In the genomic region with DNA sequence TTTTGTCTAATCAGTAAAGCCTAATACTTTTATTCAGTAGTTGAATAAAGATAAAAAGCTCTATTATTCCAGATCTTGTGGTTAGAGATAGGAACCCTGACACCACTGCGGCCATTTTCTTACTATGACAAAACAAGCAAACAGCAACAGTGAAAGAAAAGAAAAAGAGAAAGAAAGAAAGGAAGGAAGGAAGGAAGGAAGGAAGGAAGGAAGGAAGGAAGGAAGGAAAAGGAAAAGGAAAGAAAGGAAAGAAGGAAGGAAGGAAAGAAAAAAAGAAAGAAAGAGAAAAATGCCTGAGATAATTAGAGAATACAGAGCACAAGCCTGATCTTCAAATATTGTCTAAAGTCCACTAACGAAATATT, we compare ENCODE assay signal across 12 cellular contexts.
DNase-seq lines count a peak whose midpoint lies in the region; ATAC-seq and TF ChIP-seq lines count a peak whose summit lies in the region.
"Had no signal": no experiment of that assay in that cellular context is flagged by ENCODE, and none has a peak within 500 bp of the region (broad histone marks: within the 10 kb centered on the region; RNA-seq: fewer than 3 reads in every experiment).

No MANE protein-coding gene starts in this region.

- H3K27ac Mint-ChIP-seq in GM23338 (no peak overlapping the region), osteocyte (ENCODE audit: unreplicated experiment) (peak overlapping the region; percentile 82), mesothelial cell of epicardium (no peak overlapping the region)
- H3K27ac Mint-ChIP-seq in central memory CD8-positive, alpha-beta T cell (ENCODE audit: low read depth): peak overlapping the region; percentile 87
- H3K27ac Mint-ChIP-seq: activated naive CD4-positive, alpha-beta T cell treated with anti-CD3 and anti-CD28 coated beads for 36 hours had no signal

- H4K20me1 ChIP-seq in GM23338 (replicated peaks; ENCODE audit: insufficient read depth): no peaks in the 10 kb centered on the region
- no peaks in the 10 kb centered on the region for H4K20me1 ChIP-seq in PC-3 (ENCODE audit: low read length)

- no peaks in the 10 kb centered on the region for H3K9me3 Mint-ChIP-seq in GM23338
- H3K9me3 Mint-ChIP-seq in central memory CD8-positive, alpha-beta T cell: no peaks in the 10 kb centered on the region
- H3K9me3 Mint-ChIP-seq in osteocyte (ENCODE audit: unreplicated experiment): no peaks in the 10 kb centered on the region
- H3K9me3 Mint-ChIP-seq in mesothelial cell of epicardium: peaks cover 4% of the 10 kb centered on the region
- H3K9me3 Mint-ChIP-seq: activated naive CD4-positive, alpha-beta T cell treated with anti-CD3 and anti-CD28 coated beads for 36 hours had no signal

- ATAC-seq in GM23338 (no peak), PC-3 (no peak), gastrocnemius medialis (no peak)
- ATAC-seq in central memory CD8-positive, alpha-beta T cell (replicated peaks; ENCODE audit: extremely low read depth, poor library complexity, severe bottlenecking): no peak

- POLR2A ChIA-PET in PC-3 (lab: Charles Lee; ENCODE audit: unreplicated experiment): no interaction called here

- intact Hi-C loops in PC-3 (cut with micrococcal nuclease): loop anchor here (2.0 to 5.0 kb wide), 2 partner anchors 27 to 222 kb away; no protein-coding TSS in a partner anchor
- intact Hi-C loops in posterior vena cava (cut with DNase I): no loop called here
- intact Hi-C loops in gastrocnemius medialis (cut with DNase I; ENCODE audit: low total_unique reads): no loop called here

- H3K27me3 Mint-ChIP-seq in GM23338 (ENCODE audit: insufficient read depth, low read depth, poor library complexity) (peaks cover 2% of the 10 kb centered on the region), osteocyte (ENCODE audit: unreplicated experiment) (no peaks in the 10 kb centered on the region), mesothelial cell of epicardium (ENCODE audit: low read depth) (no peaks in the 10 kb centered on the region)
- no peaks in the 10 kb centered on the region for H3K27me3 Mint-ChIP-seq in central memory CD8-positive, alpha-beta T cell
- H3K27me3 Mint-ChIP-seq: naive thymus-derived CD4-positive, alpha-beta T cell had no signal

- H3K27me3 ChIP-seq in GM23338 (ENCODE audit: insufficient read depth) (no peaks in the 10 kb centered on the region), PC-3 (ENCODE audit: low read length) (no peaks in the 10 kb centered on the region), gastrocnemius medialis (no peaks in the 10 kb centered on the region)
- H3K27me3 ChIP-seq: right lobe of liver had no signal

- H3K4me1 Mint-ChIP-seq in GM23338 (peaks cover 24% of the 10 kb centered on the region), osteocyte (ENCODE audit: unreplicated experiment) (peaks cover 37% of the 10 kb centered on the region), mesothelial cell of epicardium (peaks cover 15% of the 10 kb centered on the region)
- peaks cover 24% of the 10 kb centered on the region for H3K4me1 Mint-ChIP-seq in central memory CD8-positive, alpha-beta T cell

- H3K4me1 ChIP-seq in GM23338 (ENCODE audit: insufficient read depth): peaks cover 15% of the 10 kb centered on the region; the same call in 1 of the 2 replicates
- peaks cover 49% of the 10 kb centered on the region for H3K4me1 ChIP-seq in PC-3 (ENCODE audit: insufficient read depth, low read length)
- no peaks in the 10 kb centered on the region for H3K4me1 ChIP-seq in gastrocnemius medialis
- H3K4me1 ChIP-seq: right lobe of liver had no signal

- no peak for DNase-seq in GM23338 (ENCODE audit: low spot score)
- no peak for DNase-seq in PC-3
- DNase-seq in central memory CD8-positive, alpha-beta T cell (ENCODE audit: low spot score in 2 of 2): no peak
- no peak for DNase-seq in osteocyte (ENCODE audit: extremely low spot score, unreplicated experiment)
- no peak for DNase-seq in stimulated activated CD4-positive, alpha-beta T cell treated with anti-CD3 and anti-CD28 coated beads, Interleukin-1b, Interleukin-23, amount 100 ng/mL, for 48 hours
- no peak for DNase-seq in mesothelial cell of epicardium (ENCODE audit: low spot score in 2 of 2, unreplicated experiment in 2 of 2)
- DNase-seq in posterior vena cava (ENCODE audit: low spot score): no peak
- no peak for DNase-seq in gastrocnemius medialis
- DNase-seq: head of caudate nucleus, right lobe of liver had no signal

- H3K79me2 ChIP-seq in GM23338 (replicated peaks; ENCODE audit: insufficient read depth) (no peaks in the 10 kb centered on the region), PC-3 (ENCODE audit: low read length) (no peaks in the 10 kb centered on the region)

- H3K4me2 ChIP-seq in GM23338 (no peak overlapping the region), PC-3 (ENCODE audit: low read length) (peak overlapping the region; percentile 57)

- BruUV-seq in PC-3 (replicated peaks; lab: Mats Ljungman, UMichigan): no TSS peak

- no peak overlapping the region for H3K4me3 Mint-ChIP-seq in GM23338
- peak overlapping the region; percentile 47 for H3K4me3 Mint-ChIP-seq in central memory CD8-positive, alpha-beta T cell
- H3K4me3 Mint-ChIP-seq in osteocyte (ENCODE audit: unreplicated experiment): no peak overlapping the region
- H3K4me3 Mint-ChIP-seq in mesothelial cell of epicardium: no peak overlapping the region
- H3K4me3 Mint-ChIP-seq: activated naive CD4-positive, alpha-beta T cell treated with anti-CD3 and anti-CD28 coated beads for 36 hours had no signal

- no peaks in the 10 kb centered on the region for H3K9me3 ChIP-seq in PC-3 (ENCODE audit: low read length)
- H3K9me3 ChIP-seq in gastrocnemius medialis: no peaks in the 10 kb centered on the region
- H3K9me3 ChIP-seq: right lobe of liver had no signal

- TF ChIP-seq POLR2A in gastrocnemius medialis (IDR thresholded peaks at IDR 0.05): no peak

- no peak for TF ChIP-seq CTCF in GM23338 (conservative IDR thresholded peaks at IDR 0.05; ENCODE audit: low read depth in 2 of 2)
- TF ChIP-seq CTCF in PC-3 (conservative IDR thresholded peaks at IDR 0.05; ENCODE audit: low read depth, low read length): no peak
- no peak for TF ChIP-seq CTCF in osteocyte (IDR thresholded peaks at IDR 0.05)
- no peak for TF ChIP-seq CTCF in mesothelial cell of epicardium (IDR thresholded peaks at IDR 0.05; ENCODE audit: unreplicated experiment)
- TF ChIP-seq CTCF in gastrocnemius medialis (IDR thresholded peaks at IDR 0.05 in 4 of 5, conservative IDR thresholded peaks at IDR 0.05 in 1 of 5): no peak

- H3K36me3 ChIP-seq in GM23338 (ENCODE audit: insufficient read depth) (no peaks in the 10 kb centered on the region), PC-3 (ENCODE audit: low read depth, low read length) (no peaks in the 10 kb centered on the region), gastrocnemius medialis (no peaks in the 10 kb centered on the region)
- H3K36me3 ChIP-seq: right lobe of liver had no signal

- CTCF ChIA-PET in PC-3 (lab: Charles Lee): no interaction called here

- H3K9me2 ChIP-seq in GM23338 (ENCODE audit: insufficient read depth) (0 out of 2 replicates have a peak, but pooled peaks cover 5% of the 10 kb centered on the region), PC-3 (replicated peaks; ENCODE audit: low read length) (no peaks in the 10 kb centered on the region)

- H3K36me3 Mint-ChIP-seq in GM23338 (ENCODE audit: low read depth) (no peaks in the 10 kb centered on the region), osteocyte (ENCODE audit: unreplicated experiment) (no peaks in the 10 kb centered on the region), mesothelial cell of epicardium (no peaks in the 10 kb centered on the region)
- H3K36me3 Mint-ChIP-seq in central memory CD8-positive, alpha-beta T cell (ENCODE audit: insufficient read depth): no peaks in the 10 kb centered on the region
- H3K36me3 Mint-ChIP-seq: naive thymus-derived CD4-positive, alpha-beta T cell had no signal

- H3K27ac ChIP-seq in GM23338 (ENCODE audit: low read depth): no peak overlapping the region
- H3K27ac ChIP-seq in PC-3 (ENCODE audit: low read length): peak overlapping the region; percentile 95
- H3K27ac ChIP-seq in gastrocnemius medialis: no peak overlapping the region
- H3K27ac ChIP-seq: right lobe of liver had no signal

- no peak overlapping the region for H3K4me3 ChIP-seq in GM23338
- H3K4me3 ChIP-seq in PC-3 (ENCODE audit: low read length): no peak overlapping the region
- H3K4me3 ChIP-seq in gastrocnemius medialis: no peak overlapping the region
- H3K4me3 ChIP-seq: right lobe of liver had no signal

- in situ Hi-C loops in gastrocnemius medialis (cut with MboI; ENCODE audit: low sequenced_read_pairs in 4 of 4): no loop called here

- H2AFZ ChIP-seq in GM23338: peak overlapping the region; percentile 73; the same call in 1 of the 2 replicates
- H2AFZ ChIP-seq in PC-3 (ENCODE audit: low read length): no peak overlapping the region

- peak overlapping the region; percentile 81 for H3K9ac ChIP-seq in PC-3 (ENCODE audit: low read length)

- H3F3A ChIP-seq in GM23338 (replicated peaks; ENCODE audit: low read depth): no peaks in the 10 kb centered on the region
- peaks cover 8% of the 10 kb centered on the region for H3F3A ChIP-seq in PC-3 (ENCODE audit: low read length, unreplicated experiment)

TF ChIP-seq in GM23338, 12 proteins besides CTCF, POLR2A, EP300 and RAD21 (continues in another document):
- TF ChIP-seq ZNF331 (CRISPR knock-in tag; IDR thresholded peaks at IDR 0.05; ENCODE audit: low read depth): no peak
- no peak for TF ChIP-seq POLR2AphosphoS5 (IDR thresholded peaks at IDR 0.05; ENCODE audit: low read depth)
- no peak for TF ChIP-seq REST (IDR thresholded peaks at IDR 0.05; ENCODE audit: unreplicated experiment)

Comparison
In these comparisons a context has a peak if more than half of its experiments do, and no peak if none do; other contexts are left out.
1. H3K27ac Mint-ChIP-seq: peak in central memory CD8-positive, alpha-beta T cell (single experiment) and osteocyte (single experiment); none in GM23338 (single experiment) and mesothelial cell of epicardium (single experiment).